In the genomic region with DNA sequence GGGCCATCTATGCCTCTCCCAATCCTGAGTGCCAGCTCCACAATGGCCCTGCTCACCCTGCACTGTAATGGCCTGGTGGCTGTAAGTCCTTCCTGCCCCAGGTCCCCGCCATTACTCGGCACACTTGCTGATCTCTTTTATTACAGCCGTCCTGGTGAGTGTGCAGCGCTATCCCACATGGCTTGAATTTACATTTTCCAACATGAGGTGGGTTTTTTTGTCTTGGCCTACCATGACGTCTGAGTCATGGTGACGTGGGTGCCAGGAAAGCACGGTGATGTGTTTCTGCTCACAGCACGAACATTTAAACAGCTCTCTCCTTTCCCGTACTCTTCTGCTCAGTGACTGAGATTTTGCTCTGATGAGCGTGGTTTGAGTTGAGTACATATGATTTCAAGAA, we compare ENCODE assay signal across 1 cellular context.
TF ChIP-seq lines count a peak whose summit lies in the region.

No MANE protein-coding gene starts in this region.

TF ChIP-seq in IMR-90, 13 proteins besides CTCF, POLR2A, EP300 and RAD21:
- TF ChIP-seq, protein P1, sequence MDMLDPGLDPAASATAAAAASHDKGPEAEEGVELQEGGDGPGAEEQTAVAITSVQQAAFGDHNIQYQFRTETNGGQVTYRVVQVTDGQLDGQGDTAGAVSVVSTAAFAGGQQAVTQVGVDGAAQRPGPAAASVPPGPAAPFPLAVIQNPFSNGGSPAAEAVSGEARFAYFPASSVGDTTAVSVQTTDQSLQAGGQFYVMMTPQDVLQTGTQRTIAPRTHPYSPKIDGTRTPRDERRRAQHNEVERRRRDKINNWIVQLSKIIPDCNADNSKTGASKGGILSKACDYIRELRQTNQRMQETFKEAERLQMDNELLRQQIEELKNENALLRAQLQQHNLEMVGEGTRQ (IDR thresholded peaks at IDR 0.05; ENCODE audit: low read depth, low read length): 0 out of 2 replicates have a peak, but pooled peaks have one; percentile 34
- peak; percentile 72 for TF ChIP-seq BHLHE40 (IDR thresholded peaks at IDR 0.05; ENCODE audit: low read depth, low read length)
- TF ChIP-seq CHD1 (IDR thresholded peaks at IDR 0.05; ENCODE audit: low read depth, low read length): no peak
- peak; percentile 94 for TF ChIP-seq FOS (IDR thresholded peaks at IDR 0.05; ENCODE audit: low read depth, low read length)
- TF ChIP-seq MXI1 (IDR thresholded peaks at IDR 0.05; ENCODE audit: borderline replicate concordance, low read depth, low read length): peak; percentile 77; the same call in 1 of the 2 replicates
- TF ChIP-seq SMC3 (IDR thresholded peaks at IDR 0.05; ENCODE audit: low read depth, low read length): peak; percentile 22; the same call in 1 of the 2 replicates
- TF ChIP-seq NFE2L2 (IDR thresholded peaks at IDR 0.05; ENCODE audit: low read depth, low read length): peak; percentile 87
- no peak for TF ChIP-seq CEBPB (IDR thresholded peaks at IDR 0.05; ENCODE audit: low read depth, low read length)
- TF ChIP-seq MAFK (IDR thresholded peaks at IDR 0.05; ENCODE audit: low read depth, low read length): peak; percentile 6; the same call in 1 of the 2 replicates
